Comparison of ENCODE assay signal across 18 cellular contexts in genomic region chr15:58908550-58909309, GRCh38. TPM values are rescaled to one million over a fixed set of nuclear protein-coding genes. Genes with fewer than 3 reads are reported as not detected.
DNase-seq lines count a peak whose midpoint lies in the region; ATAC-seq and TF ChIP-seq lines count a peak whose summit lies in the region.
"Had no signal": no experiment of that assay in that cellular context is flagged by ENCODE, and none has a peak within 500 bp of the region (broad histone marks: within the 10 kb centered on the region; RNA-seq: fewer than 3 reads in every experiment).

No MANE protein-coding gene starts in this region.

- no peak overlapping the region for H3K4me3 Mint-ChIP-seq in activated CD4-positive, alpha-beta memory T cell treated with anti-CD3 and anti-CD28 coated beads, Interleukin-2, amount 10 ng/mL, durations not matched to agents 7 days and 5 days
- no peak overlapping the region for H3K4me3 Mint-ChIP-seq in activated CD4-positive, alpha-beta memory T cell treated with anti-CD3 and anti-CD28 coated beads for 36 hours
- no peak overlapping the region for H3K4me3 Mint-ChIP-seq in CD8-positive, alpha-beta T cell
- H3K4me3 Mint-ChIP-seq in activated CD8-positive, alpha-beta T cell treated with anti-CD3 and anti-CD28 coated beads for 36 hours = no peak overlapping the region
- H3K4me3 Mint-ChIP-seq in naive thymus-derived CD4-positive, alpha-beta T cell = peak overlapping the region in 9 of 10 donors; percentile 6 to 68 (median 49)
- H3K4me3 Mint-ChIP-seq: stimulated activated naive CD8-positive, alpha-beta T cell treated with anti-CD3 and anti-CD28 coated beads, Interleukin-15, amount 100 ng/mL, for 72 hours had no signal

- intact Hi-C loops in activated CD4-positive, alpha-beta memory T cell treated with anti-CD3 and anti-CD28 coated beads for 36 hours (cut with micrococcal nuclease) = no loop called here
- intact Hi-C loops in CD8-positive, alpha-beta T cell (cut with DNase I, micrococcal nuclease) = no loop called here
- intact Hi-C loops in activated CD8-positive, alpha-beta T cell treated with anti-CD3 and anti-CD28 coated beads for 36 hours (cut with micrococcal nuclease) = no loop called here
- intact Hi-C loops in naive thymus-derived CD4-positive, alpha-beta T cell (cut with micrococcal nuclease) = loop anchor here in 1 of 2 donors (10.0 kb wide), 1 partner anchor 684 kb away; no protein-coding TSS in a partner anchor

- no peaks in the 10 kb centered on the region for H3K9me3 ChIP-seq in CD8-positive, alpha-beta T cell (ENCODE audit: low read length)
- no peaks in the 10 kb centered on the region for H3K9me3 ChIP-seq in naive thymus-derived CD4-positive, alpha-beta T cell (ENCODE audit: control insufficient read depth in 2 of 3, low read length in 3 of 3)
- H3K9me3 ChIP-seq: A549, SK-N-SH, vagina had no signal

- no peak overlapping the region for H3K4me3 ChIP-seq in CD8-positive, alpha-beta T cell (ENCODE audit: low read depth, low read length)
- H3K4me3 ChIP-seq in naive thymus-derived CD4-positive, alpha-beta T cell (ENCODE audit: low read length) = no peak overlapping the region
- H3K4me3 ChIP-seq: A549, vagina had no signal

- peaks cover 3% of the 10 kb centered on the region for H3K36me3 ChIP-seq in CD8-positive, alpha-beta T cell (ENCODE audit: insufficient read depth, low read length)
- H3K36me3 ChIP-seq in naive thymus-derived CD4-positive, alpha-beta T cell (ENCODE audit: control insufficient read depth in 2 of 3, insufficient read depth in 3 of 3, low read length in 3 of 3) = peaks cover 0 to 20% (median 0%) of the 10 kb centered on the region in 3 experiments

- peaks cover 56% of the 10 kb centered on the region for H3K36me3 Mint-ChIP-seq in activated CD4-positive, alpha-beta memory T cell treated with anti-CD3 and anti-CD28 coated beads, Interleukin-2, amount 10 ng/mL, durations not matched to agents 7 days and 5 days (ENCODE audit: low read depth)
- peaks cover 34% of the 10 kb centered on the region for H3K36me3 Mint-ChIP-seq in activated CD4-positive, alpha-beta memory T cell treated with anti-CD3 and anti-CD28 coated beads for 36 hours
- H3K36me3 Mint-ChIP-seq in CD8-positive, alpha-beta T cell = peaks cover 79% of the 10 kb centered on the region
- peaks cover 38% of the 10 kb centered on the region for H3K36me3 Mint-ChIP-seq in activated CD8-positive, alpha-beta T cell treated with anti-CD3 and anti-CD28 coated beads for 36 hours (ENCODE audit: low read depth)
- peaks cover 15 to 39% (median 20%) of the 10 kb centered on the region in 5 donors for H3K36me3 Mint-ChIP-seq in naive thymus-derived CD4-positive, alpha-beta T cell

- DNase-seq in activated CD4-positive, alpha-beta memory T cell treated with anti-CD3 and anti-CD28 coated beads, Interleukin-2, amount 10 ng/mL, durations not matched to agents 7 days and 5 days = no peak
- DNase-seq in activated CD4-positive, alpha-beta memory T cell treated with anti-CD3 and anti-CD28 coated beads for 36 hours = no peak
- DNase-seq in CD8-positive, alpha-beta T cell = no peak
- DNase-seq in activated CD8-positive, alpha-beta T cell treated with anti-CD3 and anti-CD28 coated beads for 36 hours = no peak
- peak in 3 of 9 donors; percentile 14 to 29 (median 25) for DNase-seq in naive thymus-derived CD4-positive, alpha-beta T cell
- DNase-seq in NCI-H1930 (lab: John Stamatoyannopoulos, UW) = no peak
- no peak for DNase-seq in left lobe of liver (ENCODE audit: low spot score)
- DNase-seq: activated CD4-positive, alpha-beta T cell treated with anti-CD3 and anti-CD28 coated beads, Interleukin-2, amount 50 U/mL, for 48 hours; GOT3; Kasumi-1; MV-4-11; NCI-H510A treated with DMSO at 0.1 percent for 48 hours; SK-N-SH; stimulated activated naive CD8-positive, alpha-beta T cell treated with anti-CD3 and anti-CD28 coated beads, Interleukin-15, amount 100 ng/mL, for 72 hours; WERI-Rb-1 had no signal

- H3K4me1 Mint-ChIP-seq in activated CD4-positive, alpha-beta memory T cell treated with anti-CD3 and anti-CD28 coated beads, Interleukin-2, amount 10 ng/mL, durations not matched to agents 7 days and 5 days = peaks cover 42% of the 10 kb centered on the region
- peaks cover 42% of the 10 kb centered on the region for H3K4me1 Mint-ChIP-seq in activated CD4-positive, alpha-beta memory T cell treated with anti-CD3 and anti-CD28 coated beads for 36 hours (ENCODE audit: low read depth)
- peaks cover 57% of the 10 kb centered on the region for H3K4me1 Mint-ChIP-seq in CD8-positive, alpha-beta T cell (ENCODE audit: low read depth)
- peaks cover 27% of the 10 kb centered on the region for H3K4me1 Mint-ChIP-seq in activated CD8-positive, alpha-beta T cell treated with anti-CD3 and anti-CD28 coated beads for 36 hours (ENCODE audit: low read depth)
- peaks cover 36 to 62% (median 53%) of the 10 kb centered on the region in 7 donors for H3K4me1 Mint-ChIP-seq in naive thymus-derived CD4-positive, alpha-beta T cell

- TF ChIP-seq CTCF in CD8-positive, alpha-beta T cell (IDR thresholded peaks at IDR 0.05) = no peak
- no peak for TF ChIP-seq CTCF in activated CD8-positive, alpha-beta T cell treated with anti-CD3 and anti-CD28 coated beads for 36 hours (IDR thresholded peaks at IDR 0.05)

- no peaks in the 10 kb centered on the region for H3K9me3 Mint-ChIP-seq in activated CD4-positive, alpha-beta memory T cell treated with anti-CD3 and anti-CD28 coated beads, Interleukin-2, amount 10 ng/mL, durations not matched to agents 7 days and 5 days
- no peaks in the 10 kb centered on the region for H3K9me3 Mint-ChIP-seq in activated CD4-positive, alpha-beta memory T cell treated with anti-CD3 and anti-CD28 coated beads for 36 hours
- H3K9me3 Mint-ChIP-seq in CD8-positive, alpha-beta T cell = no peaks in the 10 kb centered on the region
- no peaks in the 10 kb centered on the region for H3K9me3 Mint-ChIP-seq in activated CD8-positive, alpha-beta T cell treated with anti-CD3 and anti-CD28 coated beads for 36 hours
- H3K9me3 Mint-ChIP-seq in naive thymus-derived CD4-positive, alpha-beta T cell = no peaks in the 10 kb centered on the region
- H3K9me3 Mint-ChIP-seq: stimulated activated naive CD8-positive, alpha-beta T cell treated with anti-CD3 and anti-CD28 coated beads, Interleukin-15, amount 100 ng/mL, for 72 hours had no signal

- H3K4me1 ChIP-seq in CD8-positive, alpha-beta T cell (ENCODE audit: insufficient read depth, low read length) = peaks cover 16% of the 10 kb centered on the region
- H3K4me1 ChIP-seq in naive thymus-derived CD4-positive, alpha-beta T cell (ENCODE audit: control insufficient read depth in 2 of 2, insufficient read depth in 2 of 2, low read length in 2 of 2) = peaks cover 7 to 17% of the 10 kb centered on the region in 2 donors
- H3K4me1 ChIP-seq: vagina had no signal

- peak overlapping the region; percentile 67 for H3K27ac Mint-ChIP-seq in activated CD4-positive, alpha-beta memory T cell treated with anti-CD3 and anti-CD28 coated beads, Interleukin-2, amount 10 ng/mL, durations not matched to agents 7 days and 5 days
- H3K27ac Mint-ChIP-seq in activated CD4-positive, alpha-beta memory T cell treated with anti-CD3 and anti-CD28 coated beads for 36 hours = no peak overlapping the region
- peak overlapping the region; percentile 49 for H3K27ac Mint-ChIP-seq in CD8-positive, alpha-beta T cell
- H3K27ac Mint-ChIP-seq in activated CD8-positive, alpha-beta T cell treated with anti-CD3 and anti-CD28 coated beads for 36 hours = peak overlapping the region; percentile 63
- peak overlapping the region; percentile 29 to 75 (median 62) for H3K27ac Mint-ChIP-seq in naive thymus-derived CD4-positive, alpha-beta T cell
- H3K27ac Mint-ChIP-seq: stimulated activated naive CD8-positive, alpha-beta T cell treated with anti-CD3 and anti-CD28 coated beads, Interleukin-15, amount 100 ng/mL, for 72 hours had no signal

- H3K27me3 Mint-ChIP-seq in activated CD4-positive, alpha-beta memory T cell treated with anti-CD3 and anti-CD28 coated beads, Interleukin-2, amount 10 ng/mL, durations not matched to agents 7 days and 5 days = no peaks in the 10 kb centered on the region
- no peaks in the 10 kb centered on the region for H3K27me3 Mint-ChIP-seq in activated CD4-positive, alpha-beta memory T cell treated with anti-CD3 and anti-CD28 coated beads for 36 hours
- H3K27me3 Mint-ChIP-seq in CD8-positive, alpha-beta T cell (ENCODE audit: low read depth) = no peaks in the 10 kb centered on the region
- H3K27me3 Mint-ChIP-seq in activated CD8-positive, alpha-beta T cell treated with anti-CD3 and anti-CD28 coated beads for 36 hours = no peaks in the 10 kb centered on the region
- no peaks in the 10 kb centered on the region for H3K27me3 Mint-ChIP-seq in naive thymus-derived CD4-positive, alpha-beta T cell
- H3K27me3 Mint-ChIP-seq: stimulated activated naive CD8-positive, alpha-beta T cell treated with anti-CD3 and anti-CD28 coated beads, Interleukin-15, amount 100 ng/mL, for 72 hours had no signal

- POLR2A ChIA-PET in activated CD4-positive, alpha-beta memory T cell treated with anti-CD3 and anti-CD28 coated beads, Interleukin-2, amount 10 ng/mL, durations not matched to agents 7 days and 5 days (lab: Charles Lee) = no interaction called here
- POLR2A ChIA-PET in activated CD4-positive, alpha-beta memory T cell treated with anti-CD3 and anti-CD28 coated beads for 36 hours (lab: Charles Lee) = no interaction called here
- POLR2A ChIA-PET in CD8-positive, alpha-beta T cell (lab: Charles Lee) = interaction anchor here (1.3 kb wide), 1 partner anchor 9 kb away, joined by 3 read pairs; no protein-coding TSS in a partner anchor
- POLR2A ChIA-PET in activated CD8-positive, alpha-beta T cell treated with anti-CD3 and anti-CD28 coated beads for 36 hours (lab: Charles Lee) = interaction anchor here (0.7 kb wide), 1 partner anchor 10 kb away, joined by 3 read pairs; no protein-coding TSS in a partner anchor
- POLR2A ChIA-PET in naive thymus-derived CD4-positive, alpha-beta T cell (lab: Charles Lee) = interaction anchor here (0.8 kb wide), 1 partner anchor 611 kb away, joined by 3 read pairs; no protein-coding TSS in a partner anchor

- H3K27me3 ChIP-seq in CD8-positive, alpha-beta T cell (ENCODE audit: insufficient read depth, low read length) = no peaks in the 10 kb centered on the region
- H3K27me3 ChIP-seq in naive thymus-derived CD4-positive, alpha-beta T cell (ENCODE audit: control insufficient read depth in 2 of 2, insufficient read depth in 2 of 2, low read length in 2 of 2) = no peaks in the 10 kb centered on the region
- H3K27me3 ChIP-seq: vagina had no signal

- no peak for ATAC-seq in CD8-positive, alpha-beta T cell
- no peak for ATAC-seq in activated CD8-positive, alpha-beta T cell treated with anti-CD3 and anti-CD28 coated beads for 36 hours
- ATAC-seq in naive thymus-derived CD4-positive, alpha-beta T cell = peak; percentile 41
- ATAC-seq in esophagus mucosa (no peak), left lobe of liver (no peak)
- ATAC-seq: A549; stimulated activated naive CD8-positive, alpha-beta T cell treated with anti-CD3 and anti-CD28 coated beads, Interleukin-15, amount 100 ng/mL, for 72 hours had no signal

- CTCF ChIA-PET in activated CD4-positive, alpha-beta memory T cell treated with anti-CD3 and anti-CD28 coated beads, Interleukin-2, amount 10 ng/mL, durations not matched to agents 7 days and 5 days (lab: Charles Lee) = no interaction called here
- CTCF ChIA-PET in activated CD4-positive, alpha-beta memory T cell treated with anti-CD3 and anti-CD28 coated beads for 36 hours (lab: Charles Lee) = no interaction called here
- CTCF ChIA-PET in CD8-positive, alpha-beta T cell (lab: Charles Lee) = no interaction called here
- CTCF ChIA-PET in activated CD8-positive, alpha-beta T cell treated with anti-CD3 and anti-CD28 coated beads for 36 hours (lab: Charles Lee) = interaction anchor here (0.9 kb wide), 1 partner anchor 21 kb away, joined by 3 read pairs; no protein-coding TSS in a partner anchor
- CTCF ChIA-PET in naive thymus-derived CD4-positive, alpha-beta T cell (lab: Charles Lee) = no interaction called here

- H3K27ac ChIP-seq in CD8-positive, alpha-beta T cell (ENCODE audit: low read depth, low read length) = no peak overlapping the region
- no peak overlapping the region for H3K27ac ChIP-seq in naive thymus-derived CD4-positive, alpha-beta T cell (ENCODE audit: low read depth, low read length)
- H3K27ac ChIP-seq: A549, vagina, WERI-Rb-1 had no signal

RNA-seq across cellular contexts. Expression of gene SLTM, which starts 24.7 kb away (rescaled TPM):
- 100 to 1,000 TPM; 108 to 117 TPM for total RNA-seq in activated CD4-positive, alpha-beta memory T cell treated with anti-CD3 and anti-CD28 coated beads, Interleukin-2, amount 10 ng/mL, durations not matched to agents 7 days and 5 days
- total RNA-seq in activated CD4-positive, alpha-beta memory T cell treated with anti-CD3 and anti-CD28 coated beads for 36 hours = 10 to 100 TPM; 75.7 to 79.2 TPM
- 100 to 1,000 TPM; 189 to 201 TPM for total RNA-seq in CD8-positive, alpha-beta T cell
- total RNA-seq in activated CD8-positive, alpha-beta T cell treated with anti-CD3 and anti-CD28 coated beads for 36 hours = 10 to 100 TPM; 79.8 to 89.9 TPM
- total RNA-seq in naive thymus-derived CD4-positive, alpha-beta T cell = 100 to 1,000 TPM; 118 to 166 (median 159) TPM
- polyA plus RNA-seq in naive thymus-derived CD4-positive, alpha-beta T cell = 10 to 100 TPM; 56.3 to 65.6 TPM
- 53.4 TPM for total RNA-seq in esophagus mucosa
- 38.7 TPM for total RNA-seq in left lobe of liver

Comparison
In these comparisons a context has a peak if more than half of its experiments do, and no peak if none do; other contexts are left out.
1. H3K4me3 Mint-ChIP-seq: peak in naive thymus-derived CD4-positive, alpha-beta T cell (9 of 10); none in activated CD4-positive, alpha-beta memory T cell treated with anti-CD3 and anti-CD28 coated beads, Interleukin-2, amount 10 ng/mL, durations not matched to agents 7 days and 5 days (single experiment), activated CD4-positive, alpha-beta memory T cell treated with anti-CD3 and anti-CD28 coated beads for 36 hours (single experiment), CD8-positive, alpha-beta T cell (single experiment) and activated CD8-positive, alpha-beta T cell treated with anti-CD3 and anti-CD28 coated beads for 36 hours (single experiment).
2. POLR2A ChIA-PET loops: an anchor here in CD8-positive, alpha-beta T cell (1.3 kb wide), activated CD8-positive, alpha-beta T cell treated with anti-CD3 and anti-CD28 coated beads for 36 hours (0.7 kb wide) and naive thymus-derived CD4-positive, alpha-beta T cell (0.8 kb wide); none called in activated CD4-positive, alpha-beta memory T cell treated with anti-CD3 and anti-CD28 coated beads, Interleukin-2, amount 10 ng/mL, durations not matched to agents 7 days and 5 days and activated CD4-positive, alpha-beta memory T cell treated with anti-CD3 and anti-CD28 coated beads for 36 hours.